2 cellular contexts compared by ENCODE assay signal in genomic region chr11:40380871-40381270, GRCh38.
TF ChIP-seq lines count a peak whose summit lies in the region.

No MANE protein-coding gene starts in this region.

TF ChIP-seq in HCT116, 20 proteins besides CTCF, POLR2A, EP300 and RAD21 (continued from another document):
- no peak for TF ChIP-seq ATF3 (IDR thresholded peaks at IDR 0.05)
- no peak for TF ChIP-seq SP1 (IDR thresholded peaks at IDR 0.05; ENCODE audit: low read depth)
- no peak for TF ChIP-seq YY1 (IDR thresholded peaks at IDR 0.05; ENCODE audit: extremely low read depth, insufficient replicate concordance, low read depth, low read length)
- TF ChIP-seq SIN3A (IDR thresholded peaks at IDR 0.05; ENCODE audit: low read depth) = no peak
- TF ChIP-seq TCF7L2 (IDR thresholded peaks at IDR 0.05; ENCODE audit: borderline replicate concordance, extremely low read depth, insufficient read depth, insufficient read length) = no peak
- TF ChIP-seq ELF1 (IDR thresholded peaks at IDR 0.05; ENCODE audit: borderline replicate concordance, low read depth) = no peak
- no peak for TF ChIP-seq JUND (IDR thresholded peaks at IDR 0.05)
- TF ChIP-seq ZFX (IDR thresholded peaks at IDR 0.05) = no peak
- no peak for TF ChIP-seq REST (IDR thresholded peaks at IDR 0.05; ENCODE audit: low read depth)
- TF ChIP-seq SRF (IDR thresholded peaks at IDR 0.05; ENCODE audit: low read depth) = no peak
- no peak for TF ChIP-seq FOSL1 (IDR thresholded peaks at IDR 0.05; ENCODE audit: low read depth)
- TF ChIP-seq ZNF274 (IDR thresholded peaks at IDR 0.05; ENCODE audit: low read depth, low read length) = no peak
- TF ChIP-seq EZH2phosphoT487 (IDR thresholded peaks at IDR 0.05; ENCODE audit: borderline replicate concordance) = no peak
- no peak for TF ChIP-seq CBX3 (IDR thresholded peaks at IDR 0.05; ENCODE audit: low read depth)

TF ChIP-seq in K562, 482 proteins besides CTCF, POLR2A, EP300 and RAD21 (continued from another document):
- TF ChIP-seq CEBPG (CRISPR knock-in tag; IDR thresholded peaks at IDR 0.05) (no peak), CEBPG (tag; conservative IDR thresholded peaks at IDR 0.05 in 1 of 2, IDR thresholded peaks at IDR 0.05 in 1 of 2) (peak in 1 of 2 experiments; percentile 76; a peak in 2 of 4 replicates), CEBPB (tag; IDR thresholded peaks at IDR 0.05) (peak; percentile 72), ZNF212 (CRISPR knock-in tag; IDR thresholded peaks at IDR 0.05) (no peak), MEF2A (IDR thresholded peaks at IDR 0.05; ENCODE audit: control insufficient read depth, low read depth, low read length) (no peak)
